1 cellular context compared by ENCODE assay signal in the genomic region with DNA sequence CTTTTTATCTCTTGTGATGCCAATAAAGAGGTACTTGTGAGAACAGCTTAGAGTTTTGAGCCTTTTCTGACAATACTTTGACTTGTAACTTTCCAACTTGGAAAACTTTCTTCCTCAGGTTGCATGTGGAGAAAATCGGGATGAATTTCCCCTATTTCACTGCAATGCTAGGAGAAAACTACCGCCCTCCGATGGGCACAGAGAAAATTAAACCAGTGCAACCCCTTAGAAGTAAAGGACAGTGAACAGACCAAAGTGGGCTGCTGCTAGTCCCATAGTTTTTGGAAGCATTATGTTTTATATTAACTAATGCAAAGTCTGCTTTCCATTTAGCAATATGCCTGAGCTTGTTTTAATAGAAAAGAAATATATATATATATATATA.
TF ChIP-seq lines count a peak whose summit lies in the region.

No MANE protein-coding gene starts in this region.

TF ChIP-seq in WTC11, 78 proteins besides CTCF, POLR2A, EP300 and RAD21 (continued from another document):
- TF ChIP-seq CREM (CRISPR knock-in tag; IDR thresholded peaks at IDR 0.05): no peak
- no peak for TF ChIP-seq GABPB1 (CRISPR knock-in tag; IDR thresholded peaks at IDR 0.05)
- no peak for TF ChIP-seq ZNF281 (CRISPR knock-in tag; IDR thresholded peaks at IDR 0.05)
- TF ChIP-seq ZBTB21 (CRISPR knock-in tag; IDR thresholded peaks at IDR 0.05; ENCODE audit: borderline replicate concordance): no peak
- TF ChIP-seq ARID4B (CRISPR knock-in tag; IDR thresholded peaks at IDR 0.05; ENCODE audit: borderline replicate concordance): no peak
- no peak for TF ChIP-seq ZNF263 (CRISPR knock-in tag; IDR thresholded peaks at IDR 0.05; ENCODE audit: low read depth)
- no peak for TF ChIP-seq CREB1 (CRISPR knock-in tag; IDR thresholded peaks at IDR 0.05)
